31 cellular contexts compared by ENCODE assay signal in the genomic region with DNA sequence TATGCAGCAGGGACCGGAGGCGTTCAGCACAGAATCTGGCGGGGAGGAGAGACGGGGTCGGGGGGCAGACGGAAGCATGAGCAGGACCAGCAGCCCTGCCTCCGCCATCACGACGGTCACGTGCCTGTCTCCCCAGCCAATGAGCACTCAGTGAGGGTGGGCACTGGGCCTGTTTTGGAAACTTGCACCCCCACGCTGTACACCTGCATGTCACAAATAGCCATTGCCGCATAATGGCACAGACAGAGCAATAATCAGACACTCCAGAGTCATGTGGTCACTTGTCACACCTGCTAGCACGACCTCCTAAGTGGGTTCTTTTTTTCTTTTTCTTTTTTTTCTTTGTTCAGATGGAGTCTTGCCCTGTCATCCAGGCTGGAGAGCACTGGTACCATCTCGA. TPM values are rescaled to one million over a fixed set of nuclear protein-coding genes. Genes with fewer than 3 reads are reported as not detected.
"Had no signal": no experiment of that assay in that cellular context is flagged by ENCODE, and none has a peak within 500 bp of the region (broad histone marks: within the 10 kb centered on the region; RNA-seq: fewer than 3 reads in every experiment).

No MANE protein-coding gene starts in this region.

- FAIRE-seq: pancreas, small intestine, urothelium cell line had no signal

- H3K36me3 ChIP-seq: colonic mucosa, pancreas had no signal

- H3K27ac ChIP-seq: colonic mucosa, esophagus squamous epithelium, heart right ventricle, lower lobe of right lung, pancreas, right lobe of liver, stomach, thoracic aorta, tibial nerve, upper lobe of left lung had no signal

- ATAC-seq: heart right ventricle; left ventricle myocardium superior; lower lobe of right lung; naive thymus-derived CD8-positive, alpha-beta T cell; right lobe of liver had no signal

- H3K27me3 ChIP-seq: colonic mucosa, esophagus squamous epithelium, heart right ventricle, pancreas, right lobe of liver, stomach, tibial nerve, upper lobe of left lung had no signal

- H3K4me1 ChIP-seq: colonic mucosa, esophagus squamous epithelium, heart right ventricle, lower lobe of right lung, pancreas, right lobe of liver, stomach, tibial nerve, upper lobe of left lung had no signal

- H3K9me3 ChIP-seq: colonic mucosa, esophagus squamous epithelium, heart right ventricle, lower lobe of right lung, pancreas, right lobe of liver, stomach, thoracic aorta, tibial nerve, upper lobe of left lung had no signal

- DNase-seq: colonic mucosa; effector memory CD4-positive, alpha-beta T cell; erythroblast; esophagus squamous epithelium; foreskin melanocyte; glutamatergic neuron; heart right ventricle; hippocampal formation; islet precursor cell; left ventricle myocardium superior; lower lobe of right lung; naive thymus-derived CD8-positive, alpha-beta T cell; nephron progenitor cell; occipital lobe; pancreas; retina; right lobe of liver; small intestine; stimulated activated CD4-positive, alpha-beta T cell treated with anti-CD3 and anti-CD28 coated beads, Interleukin-15, amount 100 ng/mL, for 24 hours; stimulated activated CD4-positive, alpha-beta T cell treated with anti-CD3 and anti-CD28 coated beads, Interleukin-2, amount 100 ng/mL, for 48 hours; stimulated activated naive CD4-positive, alpha-beta T cell treated with Interleukin-2 at 50 U/mL for 16 hours; stomach; upper lobe of left lung had no signal

- H3K4me3 ChIP-seq: colonic mucosa, esophagus squamous epithelium, heart right ventricle, lower lobe of right lung, pancreas, right lobe of liver, stomach, thoracic aorta, tibial nerve, upper lobe of left lung had no signal

RNA-seq across cellular contexts. Expression of gene KLC3, which starts 21.1 kb away (rescaled TPM):
- total RNA-seq: colonic mucosa; left ventricle myocardium superior; mesenteric fat pad; myocyte; naive thymus-derived CD8-positive, alpha-beta T cell; subcutaneous adipose tissue; thoracic aorta; tibial nerve had no signal
- polyA plus RNA-seq: naive thymus-derived CD8-positive, alpha-beta T cell; small intestine had no signal

RNA-seq across cellular contexts. Expression of gene CKM, which starts 38.9 kb away (rescaled TPM):
- total RNA-seq: chondrocyte; esophagus squamous epithelium; mesenteric fat pad; naive thymus-derived CD8-positive, alpha-beta T cell; pulmonary artery endothelial cell; subcutaneous adipose tissue; upper lobe of left lung had no signal
- polyA plus RNA-seq: naive thymus-derived CD8-positive, alpha-beta T cell had no signal

RNA-seq across cellular contexts. Expression of gene PPP1R13L, which starts 43.3 kb away (rescaled TPM):
- total RNA-seq: occipital lobe had no signal
